ENCODE assay signal across 30 cellular contexts in genomic region chr18:5137261-5137660, GRCh38. TPM values are rescaled to one million over a fixed set of nuclear protein-coding genes. Genes with fewer than 3 reads are reported as not detected.
"Had no signal": no experiment of that assay in that cellular context is flagged by ENCODE, and none has a peak within 500 bp of the region (broad histone marks: within the 10 kb centered on the region; RNA-seq: fewer than 3 reads in every experiment).

No MANE protein-coding gene starts in this region.

- DNase-seq: colonic mucosa; cortex of kidney; effector CD8-positive, alpha-beta T cell; effector memory CD8-positive, alpha-beta T cell; endodermal cell; erythroblast; esophagus squamous epithelium; foreskin fibroblast; foreskin melanocyte; gastrocnemius medialis; glutamatergic neuron; head of caudate nucleus; heart right ventricle; hippocampal formation; left cardiac atrium; left lung; left ventricle myocardium superior; lower lobe of right lung; mesenchymal stem cell; mucosa of descending colon; naive B cell had no signal

- ATAC-seq: effector memory CD8-positive, alpha-beta T cell; esophagus mucosa; gastrocnemius medialis; heart right ventricle; left lung; left ventricle myocardium superior; lower lobe of right lung; mucosa of descending colon had no signal

RNA-seq across cellular contexts. Expression of gene AKAIN1, which starts 59.8 kb away (rescaled TPM):
- total RNA-seq: colonic mucosa, dermis microvascular lymphatic vessel endothelial cell, endodermal cell, esophagus mucosa, gastrocnemius medialis, glomerular endothelial cell, heart right ventricle, kidney epithelial cell, left cardiac atrium, left lung, left ventricle myocardium superior, lower leg skin, lower lobe of right lung, lung microvascular endothelial cell, mesenteric fat pad, mesothelial cell of epicardium, mucosa of descending colon, myocyte had no signal
